ENCODE assay signal across 25 cellular contexts in the genomic region with DNA sequence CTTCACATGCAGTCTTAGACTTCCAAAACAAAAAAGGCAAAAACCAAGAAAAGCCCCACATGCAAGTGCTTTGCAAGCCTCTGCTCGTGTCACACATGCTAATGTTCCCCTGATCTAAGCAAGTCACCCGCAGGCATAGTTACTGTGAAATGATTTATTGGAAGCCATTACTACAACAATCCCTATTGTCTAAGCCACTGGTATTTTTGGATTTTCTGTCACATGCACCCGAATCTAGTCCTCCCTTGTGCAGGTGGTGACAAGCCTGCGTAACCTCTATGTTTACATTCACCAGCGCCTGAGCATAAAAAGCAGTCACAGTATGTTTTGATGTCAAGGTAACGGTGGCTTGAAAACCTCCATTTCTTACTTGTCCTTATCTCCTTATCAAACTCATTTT. TPM values are rescaled to one million over a fixed set of nuclear protein-coding genes. Genes with fewer than 3 reads are reported as not detected.
DNase-seq lines count a peak whose midpoint lies in the region; ATAC-seq and TF ChIP-seq lines count a peak whose summit lies in the region.
"Had no signal": no experiment of that assay in that cellular context is flagged by ENCODE, and none has a peak within 500 bp of the region (broad histone marks: within the 10 kb centered on the region; RNA-seq: fewer than 3 reads in every experiment).

No MANE protein-coding gene starts in this region.

- H3K27me3 Mint-ChIP-seq in GM23338 (ENCODE audit: insufficient read depth, low read depth, poor library complexity) (peaks cover 3% of the 10 kb centered on the region), nephron progenitor cell (ENCODE audit: low read depth, poor library complexity) (peaks cover 8% of the 10 kb centered on the region)
- H3K27me3 Mint-ChIP-seq: IgD-negative memory B cell, progenitor cell of endocrine pancreas had no signal

- H3K27ac Mint-ChIP-seq in GM23338 (peak overlapping the region; percentile 36; the same call in 1 of the 2 replicates), nephron progenitor cell (peak overlapping the region; percentile 46)
- H3K27ac Mint-ChIP-seq: HFFc6 had no signal

- no peaks in the 10 kb centered on the region for H3K4me1 ChIP-seq in GM23338 (ENCODE audit: insufficient read depth)
- H3K4me1 ChIP-seq: tibial artery had no signal

- no peaks in the 10 kb centered on the region for H3F3A ChIP-seq in GM23338 (replicated peaks; ENCODE audit: low read depth)

- ATAC-seq in GM23338 (no peak), sciatic nerve (no peak), GM21723 (IDR thresholded peaks at IDR 0.05; ENCODE audit: unreplicated experiment) (no peak), GM21529 (IDR thresholded peaks at IDR 0.05; ENCODE audit: unreplicated experiment) (no peak)
- ATAC-seq: left cardiac atrium; stimulated activated naive CD8-positive, alpha-beta T cell treated with anti-CD3 and anti-CD28 coated beads, Interleukin-15, Interleukin-2, amounts not matched to agents 100 U/mL and 50 U/mL, for 24 hours had no signal

- H3K27me3 ChIP-seq in GM23338 (ENCODE audit: insufficient read depth), result no peaks in the 10 kb centered on the region
- H3K27me3 ChIP-seq: brain microvascular endothelial cell, MG63, tibial artery had no signal

- no peaks in the 10 kb centered on the region for H3K36me3 ChIP-seq in GM23338 (ENCODE audit: insufficient read depth)
- H3K36me3 ChIP-seq: brain microvascular endothelial cell, MG63, tibial artery, WERI-Rb-1 had no signal

- no peak overlapping the region for H3K4me3 ChIP-seq in GM23338
- H3K4me3 ChIP-seq: coronary artery, MG63, skin epidermis, tibial artery had no signal

- H3K27ac ChIP-seq in GM23338 (ENCODE audit: low read depth), result no peak overlapping the region
- H3K27ac ChIP-seq: brain microvascular endothelial cell, coronary artery, tibial artery, WERI-Rb-1 had no signal

- no peaks in the 10 kb centered on the region for H3K9me2 ChIP-seq in GM23338 (ENCODE audit: insufficient read depth)
- H3K9me2 ChIP-seq: SK-N-SH had no signal

- no peaks in the 10 kb centered on the region for H3K79me2 ChIP-seq in GM23338 (replicated peaks; ENCODE audit: insufficient read depth)

- peak overlapping the region; percentile 29 for H2AFZ ChIP-seq in GM23338

- DNase-seq in GM23338 (ENCODE audit: low spot score) (no peak), NCI-H146 (lab: John Stamatoyannopoulos, UW) (peak; percentile 86), NCI-H748 treated with DMSO at 0.1 percent for 48 hours (lab: John Stamatoyannopoulos, UW) (peak; percentile 46), nephron progenitor cell (no peak), sciatic nerve (ENCODE audit: low spot score) (no peak), NCI-H2029 treated with DMSO at 0.1 percent for 48 hours (lab: John Stamatoyannopoulos, UW) (no peak)
- DNase-seq: activated CD4-positive, alpha-beta T cell treated with anti-CD3 and anti-CD28 coated beads, Interleukin-2, amount 50 U/mL, for 1 hour; activated CD8-positive, alpha-beta memory T cell treated with anti-CD3 and anti-CD28 coated beads, Interleukin-2, amount 50 U/mL, for 48 hours; brain microvascular endothelial cell; HFFc6; left cardiac atrium; MG63; NCI-H2029; SK-N-SH; stimulated activated naive CD8-positive, alpha-beta T cell treated with anti-CD3 and anti-CD28 coated beads, Interleukin-15, Interleukin-2, amounts not matched to agents 100 U/mL and 50 U/mL, for 24 hours; tibial artery; WERI-Rb-1 had no signal

- H3K36me3 Mint-ChIP-seq in GM23338 (ENCODE audit: low read depth) (no peaks in the 10 kb centered on the region), nephron progenitor cell (ENCODE audit: low read depth) (no peaks in the 10 kb centered on the region)
- H3K36me3 Mint-ChIP-seq: IgD-negative memory B cell had no signal

- no peaks in the 10 kb centered on the region for H4K20me1 ChIP-seq in GM23338 (replicated peaks; ENCODE audit: insufficient read depth)

- H3K9me3 Mint-ChIP-seq in GM23338 (no peaks in the 10 kb centered on the region; the same call in 2 of the 3 replicates), nephron progenitor cell (peaks cover 4% of the 10 kb centered on the region)
- H3K9me3 Mint-ChIP-seq: nephron had no signal

- intact Hi-C loops in sciatic nerve (cut with DNase I), result no loop called here

- H3K4me3 Mint-ChIP-seq in GM23338, result no peak overlapping the region
- no peak overlapping the region for H3K4me3 Mint-ChIP-seq in nephron progenitor cell
- H3K4me3 Mint-ChIP-seq: HFFc6, IgD-negative memory B cell, nephron had no signal

- H3K4me1 Mint-ChIP-seq in GM23338 (0 out of 3 replicates have a peak, but pooled peaks cover 2% of the 10 kb centered on the region), nephron progenitor cell (peaks cover 9% of the 10 kb centered on the region)
- H3K4me1 Mint-ChIP-seq: IgD-negative memory B cell had no signal

- no peak for TF ChIP-seq CTCF in GM23338 (conservative IDR thresholded peaks at IDR 0.05; ENCODE audit: low read depth in 2 of 2)
- no peak for TF ChIP-seq CTCF in nephron progenitor cell (IDR thresholded peaks at IDR 0.05)

- no peak overlapping the region for H3K4me2 ChIP-seq in GM23338
- H3K4me2 ChIP-seq: SK-N-SH had no signal

TF ChIP-seq in GM23338, 12 proteins besides CTCF, POLR2A, EP300 and RAD21 (continues in another document):
- TF ChIP-seq NANOG (IDR thresholded peaks at IDR 0.05; ENCODE audit: borderline replicate concordance) (no peak), ZNF331 (CRISPR knock-in tag; IDR thresholded peaks at IDR 0.05; ENCODE audit: low read depth) (no peak), EZH2phosphoT487 (IDR thresholded peaks at IDR 0.05; ENCODE audit: unreplicated experiment) (no peak), ZNF114 (CRISPR knock-in tag; IDR thresholded peaks at IDR 0.05) (no peak), CREB1 (CRISPR knock-in tag; IDR thresholded peaks at IDR 0.05; ENCODE audit: low read depth) (no peak), EZH2 (IDR thresholded peaks at IDR 0.05; ENCODE audit: low read depth, unreplicated experiment) (no peak), POLR2AphosphoS5 (IDR thresholded peaks at IDR 0.05; ENCODE audit: low read depth) (no peak), STAT1 (IDR thresholded peaks at IDR 0.05; ENCODE audit: unreplicated experiment) (no peak)
- TF ChIP-seq, protein P1, sequence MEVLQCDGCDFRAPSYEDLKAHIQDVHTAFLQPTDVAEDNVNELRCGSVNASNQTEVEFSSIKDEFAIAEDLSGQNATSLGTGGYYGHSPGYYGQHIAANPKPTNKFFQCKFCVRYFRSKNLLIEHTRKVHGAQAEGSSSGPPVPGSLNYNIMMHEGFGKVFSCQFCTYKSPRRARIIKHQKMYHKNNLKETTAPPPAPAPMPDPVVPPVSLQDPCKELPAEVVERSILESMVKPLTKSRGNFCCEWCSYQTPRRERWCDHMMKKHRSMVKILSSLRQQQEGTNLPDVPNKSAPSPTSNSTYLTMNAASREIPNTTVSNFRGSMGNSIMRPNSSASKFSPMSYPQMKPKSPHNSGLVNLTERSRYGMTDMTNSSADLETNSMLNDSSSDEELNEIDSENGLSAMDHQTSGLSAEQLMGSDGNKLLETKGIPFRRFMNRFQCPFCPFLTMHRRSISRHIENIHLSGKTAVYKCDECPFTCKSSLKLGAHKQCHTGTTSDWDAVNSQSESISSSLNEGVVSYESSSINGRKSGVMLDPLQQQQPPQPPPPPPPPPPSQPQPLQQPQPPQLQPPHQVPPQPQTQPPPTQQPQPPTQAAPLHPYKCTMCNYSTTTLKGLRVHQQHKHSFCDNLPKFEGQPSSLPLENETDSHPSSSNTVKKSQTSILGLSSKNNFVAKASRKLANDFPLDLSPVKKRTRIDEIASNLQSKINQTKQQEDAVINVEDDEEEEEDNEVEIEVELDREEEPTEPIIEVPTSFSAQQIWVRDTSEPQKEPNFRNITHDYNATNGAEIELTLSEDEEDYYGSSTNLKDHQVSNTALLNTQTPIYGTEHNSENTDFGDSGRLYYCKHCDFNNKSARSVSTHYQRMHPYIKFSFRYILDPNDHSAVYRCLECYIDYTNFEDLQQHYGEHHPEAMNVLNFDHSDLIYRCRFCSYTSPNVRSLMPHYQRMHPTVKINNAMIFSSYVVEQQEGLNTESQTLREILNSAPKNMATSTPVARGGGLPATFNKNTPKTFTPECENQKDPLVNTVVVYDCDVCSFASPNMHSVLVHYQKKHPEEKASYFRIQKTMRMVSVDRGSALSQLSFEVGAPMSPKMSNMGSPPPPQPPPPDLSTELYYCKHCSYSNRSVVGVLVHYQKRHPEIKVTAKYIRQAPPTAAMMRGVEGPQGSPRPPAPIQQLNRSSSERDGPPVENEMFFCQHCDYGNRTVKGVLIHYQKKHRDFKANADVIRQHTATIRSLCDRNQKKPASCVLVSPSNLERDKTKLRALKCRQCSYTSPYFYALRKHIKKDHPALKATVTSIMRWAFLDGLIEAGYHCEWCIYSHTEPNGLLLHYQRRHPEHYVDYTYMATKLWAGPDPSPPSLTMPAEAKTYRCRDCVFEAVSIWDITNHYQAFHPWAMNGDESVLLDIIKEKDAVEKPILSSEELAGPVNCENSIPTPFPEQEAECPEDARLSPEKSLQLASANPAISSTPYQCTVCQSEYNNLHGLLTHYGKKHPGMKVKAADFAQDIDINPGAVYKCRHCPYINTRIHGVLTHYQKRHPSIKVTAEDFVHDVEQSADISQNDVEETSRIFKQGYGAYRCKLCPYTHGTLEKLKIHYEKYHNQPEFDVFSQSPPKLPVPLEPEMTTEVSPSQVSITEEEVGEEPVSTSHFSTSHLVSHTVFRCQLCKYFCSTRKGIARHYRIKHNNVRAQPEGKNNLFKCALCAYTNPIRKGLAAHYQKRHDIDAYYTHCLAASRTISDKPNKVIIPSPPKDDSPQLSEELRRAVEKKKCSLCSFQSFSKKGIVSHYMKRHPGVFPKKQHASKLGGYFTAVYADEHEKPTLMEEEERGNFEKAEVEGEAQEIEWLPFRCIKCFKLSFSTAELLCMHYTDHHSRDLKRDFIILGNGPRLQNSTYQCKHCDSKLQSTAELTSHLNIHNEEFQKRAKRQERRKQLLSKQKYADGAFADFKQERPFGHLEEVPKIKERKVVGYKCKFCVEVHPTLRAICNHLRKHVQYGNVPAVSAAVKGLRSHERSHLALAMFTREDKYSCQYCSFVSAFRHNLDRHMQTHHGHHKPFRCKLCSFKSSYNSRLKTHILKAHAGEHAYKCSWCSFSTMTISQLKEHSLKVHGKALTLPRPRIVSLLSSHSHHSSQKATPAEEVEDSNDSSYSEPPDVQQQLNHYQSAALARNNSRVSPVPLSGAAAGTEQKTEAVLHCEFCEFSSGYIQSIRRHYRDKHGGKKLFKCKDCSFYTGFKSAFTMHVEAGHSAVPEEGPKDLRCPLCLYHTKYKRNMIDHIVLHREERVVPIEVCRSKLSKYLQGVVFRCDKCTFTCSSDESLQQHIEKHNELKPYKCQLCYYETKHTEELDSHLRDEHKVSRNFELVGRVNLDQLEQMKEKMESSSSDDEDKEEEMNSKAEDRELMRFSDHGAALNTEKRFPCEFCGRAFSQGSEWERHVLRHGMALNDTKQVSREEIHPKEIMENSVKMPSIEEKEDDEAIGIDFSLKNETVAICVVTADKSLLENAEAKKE (CRISPR knock-in tag; IDR thresholded peaks at IDR 0.05), result no peak

RNA-seq across cellular contexts. Expression of gene KANK4, which starts 39.7 kb away (rescaled TPM):
- 0.19 and 0.42 TPM in 2 replicates for total RNA-seq in GM23338 (2014; rRNA removed; shearing (Covaris generic))
- 0.31 and 0.49 TPM in 2 replicates for polyA plus RNA-seq in GM23338 (2016; fragmentation: Nextera tagmentation; extraction: Ambion mirVana)
- total RNA-seq in sciatic nerve, result 69.9 TPM
- total RNA-seq: HFFc6; T-helper 2 cell treated with Interferon-gamma antibody and Interleukin-4, amounts not matched to agents 100 ng/mL and 5 ng/mL, for 36 hours had no signal
- polyA plus RNA-seq: IgD-negative memory B cell, SK-N-SH had no signal

Comparison
In these comparisons a context has a peak if more than half of its experiments do, and no peak if none do; other contexts are left out.
1. DNase-seq: peak in NCI-H146 (single experiment) and NCI-H748 treated with DMSO at 0.1 percent for 48 hours (single experiment); none in GM23338 (single experiment), nephron progenitor cell (single experiment), sciatic nerve (single experiment) and NCI-H2029 treated with DMSO at 0.1 percent for 48 hours (single experiment).
2. RNA of gene KANK4, which starts 39.7 kb away (total RNA-seq): 69.9 TPM in sciatic nerve (single experiment); 0.19 to 0.42 TPM in GM23338; every median in the first group is over 10 times any median in the second.